In the genomic region with DNA sequence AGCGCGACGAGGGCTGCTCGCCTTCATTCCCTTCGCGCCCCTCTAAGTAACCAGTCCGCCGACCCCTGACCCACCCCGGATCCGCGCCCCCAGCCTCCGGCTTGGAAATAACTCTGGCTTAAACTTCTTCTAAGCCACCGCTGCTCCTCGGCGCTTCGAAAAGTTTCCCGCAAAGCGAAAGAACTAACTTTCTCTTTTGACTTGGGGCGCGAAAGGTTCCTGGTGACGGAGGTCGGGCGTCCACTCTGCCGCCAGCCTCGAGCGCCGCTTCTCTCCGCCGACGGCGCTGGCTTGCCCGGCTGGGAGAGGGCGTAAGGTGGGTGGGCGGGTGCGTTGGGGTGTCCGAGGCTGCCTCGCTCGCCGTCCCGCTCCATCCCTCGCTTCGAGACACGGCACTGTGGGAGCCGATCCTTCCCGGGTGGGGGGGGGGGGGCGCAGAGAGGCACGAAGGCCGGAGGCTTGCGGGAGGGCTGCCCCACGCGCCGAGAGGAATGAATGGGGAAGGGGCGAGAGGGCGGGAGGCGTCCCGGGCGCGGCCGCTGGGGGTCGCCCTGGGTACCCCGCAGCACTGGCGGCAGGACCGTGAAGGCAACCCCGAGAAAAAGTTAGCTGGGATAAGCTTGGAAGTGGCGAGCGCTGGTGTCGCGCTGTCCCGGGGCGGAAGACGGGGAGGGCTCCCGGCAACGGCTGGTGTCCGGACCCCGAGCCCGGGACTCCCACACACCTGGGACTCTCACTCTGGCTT, we compare ENCODE assay signal across 8 cellular contexts. TPM values are rescaled to one million over a fixed set of nuclear protein-coding genes. Genes with fewer than 3 reads are reported as not detected.
DNase-seq lines count a peak whose midpoint lies in the region; ATAC-seq and TF ChIP-seq lines count a peak whose summit lies in the region.

No MANE protein-coding gene starts in this region.

- intact Hi-C loops in gastrocnemius medialis (cut with DNase I; ENCODE audit: low total_unique reads) = loop anchor here (1.0 to 5.0 kb wide), 6 partner anchors 42 to 1347 kb away; a partner anchor contains a TSS

- no peaks in the 10 kb centered on the region; the same call in 1 of the 2 replicates for H4K20me1 ChIP-seq in SK-N-SH (ENCODE audit: insufficient read depth)

- H3K36me3 ChIP-seq in BE2C (peaks cover 4% of the 10 kb centered on the region; the same call in 1 of the 2 replicates), SK-N-SH (replicated peaks in 1 of 2; ENCODE audit: control insufficient read depth in 1 of 2, insufficient read depth in 2 of 2, low read length in 1 of 2) (no peaks in the 10 kb centered on the region), gastrocnemius medialis (no peaks in the 10 kb centered on the region)

- TF ChIP-seq CTCF in BE2C (IDR thresholded peaks at IDR 0.05; ENCODE audit: low read depth, low read length) (peak; percentile 61), SK-N-SH (IDR thresholded peaks at IDR 0.05) (peak; percentile 53), astrocyte of the cerebellum (IDR thresholded peaks at IDR 0.05; ENCODE audit: low read depth, low read length, missing control alignments) (peak; percentile 66), gastrocnemius medialis (IDR thresholded peaks at IDR 0.05 in 4 of 5, conservative IDR thresholded peaks at IDR 0.05 in 1 of 5) (peak in 3 of 5 experiments; percentile 46 to 59 (median 55))

- no peaks in the 10 kb centered on the region for H3K79me2 ChIP-seq in SK-N-SH (ENCODE audit: insufficient read depth)

- TF ChIP-seq POLR2A in gastrocnemius medialis (IDR thresholded peaks at IDR 0.05) = no peak

- H3K27ac ChIP-seq in SK-N-SH (ENCODE audit: low read depth in 2 of 2, low read length in 1 of 2) (peak overlapping the region; percentile 78 to 86), gastrocnemius medialis (peak overlapping the region; percentile 90 to 95 (median 93))

- H3K4me3 ChIP-seq in BE2C (ENCODE audit: low read depth, low read length) (peak overlapping the region; percentile 82), SK-N-SH (ENCODE audit: low read depth in 2 of 2, low read length in 1 of 2) (peak overlapping the region; percentile 67 to 71), astrocyte of the cerebellum (ENCODE audit: low read depth, low read length) (peak overlapping the region; percentile 72), iPS-11a (ENCODE audit: low read depth, low read length) (peak overlapping the region; percentile 91), gastrocnemius medialis (peak overlapping the region; percentile 76 to 92 (median 80))

- 2% methylated on average over 40 of the region's 76 CpGs for WGBS in SK-N-SH (ENCODE audit: low lambda C conversion rate)

- CTCF ChIA-PET in SK-N-SH (lab: Yijun Ruan, JAX) = interaction anchor here (0.6 to 5.2 kb wide), 42 partner anchors 9 to 371 kb away, joined by 3 to 49 read pairs (median 3); no protein-coding TSS in a partner anchor

- no peaks in the 10 kb centered on the region for H3K9me2 ChIP-seq in SK-N-SH

- H2AFZ ChIP-seq in SK-N-SH (ENCODE audit: low read depth) = peak overlapping the region; percentile 72; the same call in 1 of the 2 replicates

- DNase-seq in BE2C (peak; percentile 81), SK-N-SH (peak; percentile 87), astrocyte of the cerebellum (ENCODE audit: low read depth) (no peak), gastrocnemius medialis (peak; percentile 22 to 36)

- TF ChIP-seq EP300 in SK-N-SH (IDR thresholded peaks at IDR 0.05; ENCODE audit: borderline replicate concordance in 1 of 2, low read depth in 1 of 2, low read length in 1 of 2) = no peak

- peaks cover 6% of the 10 kb centered on the region for H3F3A ChIP-seq in SK-N-SH (replicated peaks; ENCODE audit: insufficient read depth)

- ATAC-seq in GM19043 (IDR thresholded peaks at IDR 0.05; ENCODE audit: low read depth, unreplicated experiment) = peak; percentile 3
- peak; percentile 9 for ATAC-seq in HG03571 (IDR thresholded peaks at IDR 0.05; ENCODE audit: unreplicated experiment)
- peak; percentile 10 to 17 for ATAC-seq in gastrocnemius medialis
- ATAC-seq in HG02610 (IDR thresholded peaks at IDR 0.05; ENCODE audit: unreplicated experiment) = no peak

- POLR2A ChIA-PET in SK-N-SH (lab: Yijun Ruan, JAX) = interaction anchor here (0.6 to 2.5 kb wide), 19 partner anchors 9 to 1104 kb away, joined by 3 to 41 read pairs (median 4); a partner anchor contains a TSS

- H3K9me3 ChIP-seq in BE2C = no peaks in the 10 kb centered on the region
- H3K9me3 ChIP-seq in SK-N-SH = no peaks in the 10 kb centered on the region
- H3K9me3 ChIP-seq in gastrocnemius medialis = no peaks in the 10 kb centered on the region

- H3K27me3 ChIP-seq in BE2C = peaks cover 33% of the 10 kb centered on the region
- peaks cover 38% of the 10 kb centered on the region for H3K27me3 ChIP-seq in SK-N-SH (ENCODE audit: insufficient read depth)
- peaks cover 21 to 38% (median 31%) of the 10 kb centered on the region in 3 donors for H3K27me3 ChIP-seq in gastrocnemius medialis

- H3K4me2 ChIP-seq in SK-N-SH = peak overlapping the region; percentile 97

- peak overlapping the region; percentile 90 for H3K9ac ChIP-seq in SK-N-SH

- peak; percentile 69 for TF ChIP-seq RAD21 in SK-N-SH (IDR thresholded peaks at IDR 0.05; ENCODE audit: low read length)

- H3K4me1 ChIP-seq in BE2C (peaks cover 34% of the 10 kb centered on the region), SK-N-SH (ENCODE audit: control insufficient read depth in 1 of 2, insufficient read depth in 2 of 2, low read depth in 1 of 2, low read length in 1 of 2) (peaks cover 4 to 32% of the 10 kb centered on the region in 2 experiments; a peak in 2 of 4 replicates), gastrocnemius medialis (peaks cover 14 to 22% of the 10 kb centered on the region in 2 donors)

- in situ Hi-C loops in astrocyte of the cerebellum (cut with HindIII; ENCODE audit: low sequenced_read_pairs) (loop anchor here (5.0 kb wide), 1 partner anchor 122 kb away; no protein-coding TSS in a partner anchor), gastrocnemius medialis (cut with MboI; ENCODE audit: low sequenced_read_pairs in 4 of 4) (loop anchor here in 1 of 4 donors (5.0 kb wide), 1 partner anchor 47 kb away; no protein-coding TSS in a partner anchor)

TF ChIP-seq in SK-N-SH, 30 proteins besides CTCF, POLR2A, EP300 and RAD21:
- peak; percentile 73 for TF ChIP-seq SMC3 (IDR thresholded peaks at IDR 0.05; ENCODE audit: low read depth, low read length)
- TF ChIP-seq CHD2 (IDR thresholded peaks at IDR 0.05; ENCODE audit: low read length, partially characterized antibody) = no peak
- TF ChIP-seq TCF12 (IDR thresholded peaks at IDR 0.05) = no peak

RNA-seq across cellular contexts. Expression of a gene that starts 0.6 kb away (rescaled TPM):
- polyA plus RNA-seq in BE2C (2012; ENCODE audit: insufficient read depth, insufficient read length, low read depth) = 23.1 TPM
- polyA plus RNA-seq in SK-N-SH (2012; rRNA removed) = 29.7 TPM in 2 replicates
- polyA plus RNA-seq in SK-N-SH (2012; cell fraction: cytosol; rRNA removed) = 16.4 and 25.6 TPM in 2 replicates
- polyA plus RNA-seq in SK-N-SH (2012; cell fraction: nucleus; rRNA removed) = 75.2 and 130 TPM in 2 replicates
- 1 to 10 TPM; 1.9 to 7.4 (median 7.2) TPM for total RNA-seq in gastrocnemius medialis
